Comparison of ENCODE assay signal across 21 cellular contexts in genomic region chr6:36809156-36809555, GRCh38. TPM values are rescaled to one million over a fixed set of nuclear protein-coding genes. Genes with fewer than 3 reads are reported as not detected.
"Had no signal": no experiment of that assay in that cellular context is flagged by ENCODE, and none has a peak within 500 bp of the region (broad histone marks: within the 10 kb centered on the region; RNA-seq: fewer than 3 reads in every experiment).

No MANE protein-coding gene starts in this region.

- H3K36me3 ChIP-seq: heart right ventricle, left ventricle myocardium inferior, neutrophil, suprapubic skin, thoracic aorta, tibial artery, uterus had no signal

- H3K9me3 Mint-ChIP-seq: naive thymus-derived CD8-positive, alpha-beta T cell; stimulated activated naive CD8-positive, alpha-beta T cell treated with anti-CD3 and anti-CD28 coated beads, Interleukin-15, Interleukin-2, amounts not matched to agents 100 ng/mL and 50 ng/mL, for 24 hours; type B pancreatic cell had no signal

- H3K4me2 ChIP-seq: hepatocyte, smooth muscle cell had no signal

- DNase-seq: heart right ventricle; islet precursor cell; left ventricle myocardium inferior; naive thymus-derived CD8-positive, alpha-beta T cell; occipital lobe; psoas muscle; stimulated activated CD4-positive, alpha-beta T cell treated with anti-CD3 and anti-CD28 coated beads, Interleukin-1b, Interleukin-23, amount 100 ng/mL, for 48 hours; stimulated activated CD4-positive, alpha-beta T cell treated with anti-CD3 and anti-CD28 coated beads, Interleukin-4, amount 100 ng/mL, for 1 hour; stimulated activated naive CD4-positive, alpha-beta T cell; tibial artery; uterus had no signal

- H3K27me3 ChIP-seq: heart right ventricle, hepatocyte, suprapubic skin, uterus had no signal

- H3K27ac ChIP-seq: heart right ventricle, hepatocyte, left ventricle myocardium inferior, neutrophil, parathyroid adenoma, psoas muscle, suprapubic skin, thoracic aorta, tibial artery, uterus had no signal

- H3K4me3 Mint-ChIP-seq: naive thymus-derived CD8-positive, alpha-beta T cell; stimulated activated naive CD8-positive, alpha-beta T cell treated with anti-CD3 and anti-CD28 coated beads, Interleukin-15, Interleukin-2, amounts not matched to agents 100 ng/mL and 50 ng/mL, for 24 hours; type B pancreatic cell had no signal

- H3K9ac ChIP-seq: parathyroid adenoma had no signal

- H3K27ac Mint-ChIP-seq: stimulated activated naive CD8-positive, alpha-beta T cell treated with anti-CD3 and anti-CD28 coated beads, Interleukin-15, Interleukin-2, amounts not matched to agents 100 ng/mL and 50 ng/mL, for 24 hours; type B pancreatic cell had no signal

- H3K36me3 Mint-ChIP-seq: naive thymus-derived CD8-positive, alpha-beta T cell; type B pancreatic cell had no signal

- H3K4me1 ChIP-seq: parathyroid adenoma, psoas muscle, suprapubic skin, tibial artery, uterus had no signal

- H3K79me2 ChIP-seq: hepatocyte, parathyroid adenoma had no signal

- H3K27me3 Mint-ChIP-seq: stimulated activated naive CD8-positive, alpha-beta T cell treated with anti-CD3 and anti-CD28 coated beads, Interleukin-15, Interleukin-2, amounts not matched to agents 100 ng/mL and 50 ng/mL, for 24 hours had no signal

- ATAC-seq: naive thymus-derived CD8-positive, alpha-beta T cell; psoas muscle had no signal

- H3K4me3 ChIP-seq: heart right ventricle, hepatocyte, left ventricle myocardium inferior, lung, psoas muscle, smooth muscle cell, suprapubic skin, thoracic aorta, tibial artery, uterus had no signal

- H2AFZ ChIP-seq: hepatocyte, parathyroid adenoma had no signal

- H3K9me3 ChIP-seq: heart right ventricle, left ventricle myocardium inferior, neutrophil, psoas muscle, suprapubic skin, thoracic aorta, tibial artery, uterus had no signal

RNA-seq across cellular contexts. Expression of gene CPNE5, which starts 30.1 kb away (rescaled TPM):
- total RNA-seq: osteocyte, smooth muscle cell had no signal
